8 cellular contexts compared by ENCODE assay signal in the genomic region with DNA sequence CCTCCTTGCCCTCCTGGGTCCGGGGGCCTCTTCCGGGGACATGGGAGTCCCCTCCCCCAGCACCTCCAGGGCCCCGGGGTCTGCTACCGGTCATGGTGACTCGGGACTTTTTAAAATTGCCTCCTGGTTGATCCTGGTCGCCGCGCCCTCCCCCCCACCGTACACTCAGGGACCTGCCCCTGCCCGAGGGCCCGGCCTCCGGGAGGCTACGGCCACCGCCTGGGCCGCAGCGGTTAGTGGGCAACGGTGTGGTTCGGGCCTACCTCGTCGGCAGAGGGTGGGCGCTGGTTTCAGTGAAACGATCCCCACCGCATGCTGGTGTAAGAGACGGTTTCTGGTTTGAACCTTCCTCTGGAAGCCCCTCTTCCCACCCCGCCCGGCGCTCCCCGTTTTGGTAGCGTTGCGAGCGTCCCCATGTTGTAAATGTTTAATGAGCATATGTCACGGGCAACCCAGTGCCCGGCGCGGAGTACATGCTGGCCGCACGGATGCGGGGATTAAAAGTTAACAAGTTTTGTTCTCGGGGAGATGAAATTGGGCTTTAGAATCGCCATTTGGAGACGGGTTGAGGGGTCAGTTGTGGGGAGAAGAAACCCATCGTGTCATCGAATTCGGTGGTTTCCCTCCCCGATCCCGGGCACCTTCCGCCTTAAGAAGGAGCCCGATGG. TPM values are rescaled to one million over a fixed set of nuclear protein-coding genes. Genes with fewer than 3 reads are reported as not detected.
DNase-seq lines count a peak whose midpoint lies in the region; ATAC-seq lines count a peak whose summit lies in the region.

No MANE protein-coding gene starts in this region.

- peak; percentile 30 for DNase-seq in NCI-H1092 treated with DMSO at 0.1 percent for 48 hours (lab: John Stamatoyannopoulos, UW)
- no peak for DNase-seq in NCI-H1092 (lab: John Stamatoyannopoulos, UW)
- DNase-seq in T1000 (lab: John Stamatoyannopoulos, UW): peak; percentile 28
- DNase-seq in T47D (ENCODE audit: low read depth in 1 of 2, low spot score in 1 of 2): peak; percentile 28 to 49
- peak; percentile 55 to 72 for DNase-seq in left colon
- DNase-seq in stimulated activated CD4-positive, alpha-beta T cell treated with anti-CD3 and anti-CD28 coated beads, Interleukin-2, amount 100 ng/mL, for 4 hours (ENCODE audit: low read depth): peak; percentile 4

- ATAC-seq in left colon (peak; percentile 32), GM18858 (IDR thresholded peaks at IDR 0.05; ENCODE audit: unreplicated experiment) (no peak), HG02798 (IDR thresholded peaks at IDR 0.05; ENCODE audit: poor library complexity, unreplicated experiment) (no peak)

- intact Hi-C loops in left colon (cut with DNase I, micrococcal nuclease): no loop called here

- in situ Hi-C loops in T47D (cut with HindIII; ENCODE audit: low pct_unique_long_range_greater_than_20kb, low sequenced_read_pairs): no loop called here

RNA-seq across cellular contexts. Expression of gene LARP1, which starts 1.2 kb away (rescaled TPM):
- 100 to 1,000 TPM; 118 to 161 TPM for total RNA-seq in left colon
